In the genomic region with DNA sequence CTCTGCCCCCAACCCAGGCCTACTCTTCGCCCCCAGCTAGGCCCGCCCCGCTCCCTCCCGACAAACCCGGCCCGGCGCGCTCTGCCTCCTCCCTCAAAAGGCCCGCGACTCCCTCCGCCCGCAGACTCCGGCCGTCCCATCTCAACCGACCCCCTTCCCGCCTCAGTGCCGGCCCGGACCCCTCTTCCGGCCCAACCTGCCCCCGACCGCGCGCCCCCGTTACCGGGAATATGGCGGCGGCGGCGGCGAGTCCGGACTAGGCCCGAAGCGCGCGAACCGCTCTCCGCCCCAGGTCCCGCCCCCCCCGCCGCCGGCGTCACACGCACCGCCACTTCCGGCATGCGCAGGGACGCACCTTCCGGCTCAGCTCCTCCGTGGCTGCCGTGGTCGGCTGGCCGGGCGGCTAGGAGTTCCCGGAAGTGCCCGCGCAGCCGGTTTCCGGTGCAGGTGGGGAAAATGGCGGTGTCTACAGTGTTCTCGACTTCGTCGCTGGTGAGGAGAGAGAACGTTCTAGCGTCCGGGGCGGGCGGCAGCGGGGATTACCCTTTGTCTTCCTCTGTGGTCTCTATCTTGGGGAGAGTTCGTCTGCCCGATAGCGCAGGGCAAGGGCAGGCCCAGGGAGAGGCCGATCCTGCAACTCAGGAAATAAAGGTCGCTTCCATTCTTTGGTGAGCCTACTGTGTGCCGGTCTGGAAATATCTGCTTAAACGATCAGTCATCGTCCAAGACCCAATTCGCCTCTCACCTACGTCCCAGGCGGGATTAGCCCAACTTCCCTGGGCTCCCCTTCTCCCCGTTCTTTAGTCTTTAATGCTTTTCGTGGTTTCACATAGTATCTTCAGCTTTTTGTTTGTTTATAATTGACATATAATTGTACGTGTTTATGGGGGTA, we compare ENCODE assay signal across 8 cellular contexts. TPM values are rescaled to one million over a fixed set of nuclear protein-coding genes. Genes with fewer than 3 reads are reported as not detected.
DNase-seq lines count a peak whose midpoint lies in the region; ATAC-seq and TF ChIP-seq lines count a peak whose summit lies in the region.

Gene CPSF7 (minus strand): TSS at position 285 of the 892 bp plus-strand sequence. CDS start 740 bp downstream, outside the sequence.
Gene SDHAF2 (plus strand): TSS at position 434 of the 892 bp plus-strand sequence. CDS start 23 bp downstream, at position 457.

- H3K9me3 ChIP-seq in ovary: no peaks in the 10 kb centered on the region
- H3K9me3 ChIP-seq in thymus (ENCODE audit: control insufficient read depth): no peaks in the 10 kb centered on the region

- WGBS in ovary, 3 donors: 0 to 1% (median 0%) methylated on average over 53 to 82 of the region's 82 CpGs
- under 1% methylated on average over 82 of the region's 82 CpGs for WGBS in thymus

- peaks cover 2% of the 10 kb centered on the region for H3K4me1 ChIP-seq in ovary (ENCODE audit: insufficient read depth)
- peaks cover 7% of the 10 kb centered on the region for H3K4me1 ChIP-seq in thymus (ENCODE audit: control insufficient read depth, insufficient read depth, low read length)

- TF ChIP-seq CTCF in GM12865 (IDR thresholded peaks at IDR 0.05; ENCODE audit: insufficient read depth, low read depth, low read length, missing control alignments) (no peak), ovary (IDR thresholded peaks at IDR 0.05) (peak in 1 of 3 donors; percentile 9)

- TF ChIP-seq POLR2A in ovary (IDR thresholded peaks at IDR 0.05): peak; percentile 76

- ATAC-seq in HG02759 (IDR thresholded peaks at IDR 0.05; ENCODE audit: unreplicated experiment) (peak; percentile 91), Right ventricle myocardium inferior (peak; percentile 99)

- H3K4me3 ChIP-seq in GM12865 (ENCODE audit: low read depth, low read length) (peak within 1 kb of the TSS; percentile 88), ovary (peak within 1 kb of the TSS; percentile 78), thymus (ENCODE audit: low read length) (peak within 1 kb of the TSS; percentile 89)

- DNase-seq in GM12865 (ENCODE audit: low read depth) (peak; percentile 98), NCI-H1417 treated with DMSO at 0.1 percent for 48 hours (lab: John Stamatoyannopoulos, UW) (peak; percentile 86), SW 1271 (lab: John Stamatoyannopoulos, UW) (peak; percentile 80 to 94), Right ventricle myocardium inferior (ENCODE audit: missing footprints) (peak; percentile 98), ovary (peak; percentile 95 to 98 (median 96))
- DNase-seq in activated naive CD8-positive, alpha-beta T cell treated with anti-CD3 and anti-CD28 coated beads, Interleukin-2, amount 50 U/mL, for 16 hours (ENCODE audit: low read depth, low spot score): peak; percentile 97

- peak; percentile 6 for TF ChIP-seq EP300 in ovary (IDR thresholded peaks at IDR 0.05)

- H3K36me3 ChIP-seq in ovary: no peaks in the 10 kb centered on the region
- H3K36me3 ChIP-seq in thymus (ENCODE audit: control insufficient read depth, insufficient read depth): peaks cover 29% of the 10 kb centered on the region

- intact Hi-C loops in Right ventricle myocardium inferior (cut with DNase I): loop anchor here (5.0 kb wide), 1 partner anchor 98 kb away; the partner anchor contains the start of genes DDB1 and TKFC
- intact Hi-C loops in ovary (cut with DNase I): no loop called here

- H3K27me3 ChIP-seq in ovary (no peaks in the 10 kb centered on the region), thymus (ENCODE audit: control insufficient read depth, insufficient read depth) (no peaks in the 10 kb centered on the region)

- H3K27ac ChIP-seq in ovary: peak within 1 kb of the TSS; percentile 84 to 94
- peak within 1 kb of the TSS; percentile 93 for H3K27ac ChIP-seq in thymus (ENCODE audit: low read depth)

RNA-seq across cellular contexts. Expression of gene CPSF7, which starts in this region (rescaled TPM):
- total RNA-seq in Right ventricle myocardium inferior (36.5 TPM), ovary (100 to 1,000 TPM in 1 of 7 donors, 10 to 100 TPM in 6; 33.3 to 103 (median 83.4) TPM)
- polyA plus RNA-seq in ovary (100 to 1,000 TPM in 1 of 2 donors, 10 to 100 TPM in 1; 51.8 to 109 TPM), thymus (76.3 TPM)

RNA-seq across cellular contexts. Expression of gene SDHAF2, which starts in this region (rescaled TPM):
- total RNA-seq in Right ventricle myocardium inferior (36.8 TPM), ovary (10 to 100 TPM; 31.9 to 91.1 (median 37.5) TPM)
- polyA plus RNA-seq in ovary (10 to 100 TPM; 40.8 to 43.5 TPM), thymus (59.9 TPM)

Comparison
In these comparisons a context has a peak if more than half of its experiments do, and no peak if none do; other contexts are left out.
1. Peak in every context shown above with its lines: DNase-seq, ATAC-seq, H3K4me3 ChIP-seq and H3K27ac ChIP-seq.